ENCODE assay signal across 16 cellular contexts in genomic region chr20:4971064-4971463, GRCh38. TPM values are rescaled to one million over a fixed set of nuclear protein-coding genes. Genes with fewer than 3 reads are reported as not detected.
A peak's percentile ranks its signal among the peaks of the same experiment; 100 is the strongest.
DNase-seq lines count a peak whose midpoint lies in the region; ATAC-seq, FAIRE-seq and TF ChIP-seq lines count a peak whose summit lies in the region.
"Had no signal": no experiment of that assay in that cellular context is flagged by ENCODE, and none has a peak within 500 bp of the region (broad histone marks: within the 10 kb centered on the region; RNA-seq: fewer than 3 reads in every experiment).

No MANE protein-coding gene starts in this region.

- no peak overlapping the region for H3K18ac ChIP-seq in mesenchymal stem cell (ENCODE audit: low read depth in 1 of 2, low read length in 2 of 2)

- BruUV-seq in HepG2 (replicated peaks; lab: Mats Ljungman, UMichigan) (no TSS peak), OCI-LY7 (replicated peaks; lab: Mats Ljungman, UMichigan) (no TSS peak)

- CTCF ChIA-PET in HepG2 (lab: Yijun Ruan, JAX; ENCODE audit: low intra/inter-chr PET ratio, low total read pairs) = no interaction called here
- CTCF ChIA-PET in activated CD8-positive, alpha-beta T cell treated with anti-CD3 and anti-CD28 coated beads for 36 hours (lab: Charles Lee) = interaction anchor here (1.5 kb wide), 1 partner anchor 15 kb away, joined by 4 read pairs; no protein-coding TSS in a partner anchor
- CTCF ChIA-PET in CD4-positive, alpha-beta T cell (lab: Charles Lee) = no interaction called here
- CTCF ChIA-PET in OCI-LY7 (lab: Charles Lee; ENCODE audit: unreplicated experiment) = no interaction called here

- peak overlapping the region; percentile 30 for H3K27ac Mint-ChIP-seq in activated CD8-positive, alpha-beta T cell treated with anti-CD3 and anti-CD28 coated beads for 36 hours
- no peak overlapping the region for H3K27ac Mint-ChIP-seq in CD4-positive, alpha-beta T cell
- H3K27ac Mint-ChIP-seq: CD14-positive monocyte had no signal

- H3K27me3 Mint-ChIP-seq in activated CD8-positive, alpha-beta T cell treated with anti-CD3 and anti-CD28 coated beads for 36 hours = no peaks in the 10 kb centered on the region
- no peaks in the 10 kb centered on the region for H3K27me3 Mint-ChIP-seq in CD4-positive, alpha-beta T cell
- H3K27me3 Mint-ChIP-seq: CD8-positive, alpha-beta memory T cell had no signal

- no peak overlapping the region for H3K4ac ChIP-seq in mesenchymal stem cell (ENCODE audit: low read depth in 1 of 2, low read length in 2 of 2)

- TF ChIP-seq POLR2A in HepG2 (IDR thresholded peaks at IDR 0.05; ENCODE audit: insufficient read depth in 1 of 2, low read depth in 2 of 2, low read length in 2 of 2) = no peak
- TF ChIP-seq POLR2A in right lobe of liver (IDR thresholded peaks at IDR 0.05) = no peak

- H3K79me2 ChIP-seq in HepG2 (ENCODE audit: insufficient read depth, low read length) (peaks cover 48% of the 10 kb centered on the region), OCI-LY7 (ENCODE audit: insufficient read depth, low read depth, low read length) (peaks cover 15% of the 10 kb centered on the region; the same call in 1 of the 2 replicates)

- no peak overlapping the region for H3K23ac ChIP-seq in mesenchymal stem cell (ENCODE audit: low read length in 2 of 2)

- no peak for DNase-seq in HepG2 (ENCODE audit: low spot score)
- DNase-seq in right lobe of liver = no peak
- no peak for DNase-seq in activated CD8-positive, alpha-beta T cell treated with anti-CD3 and anti-CD28 coated beads for 36 hours
- no peak for DNase-seq in mesenchymal stem cell
- no peak for DNase-seq in CD4-positive, alpha-beta T cell
- no peak for DNase-seq in GF-D8 (lab: John Stamatoyannopoulos, UW)
- DNase-seq in OCI-LY7 (ENCODE audit: low spot score) = no peak
- DNase-seq: Caco-2; CD8-positive, alpha-beta memory T cell; DND-41; GDM1 had no signal

- H4K20me1 ChIP-seq in HepG2 (ENCODE audit: insufficient read depth, low read length) (no peaks in the 10 kb centered on the region), OCI-LY7 (ENCODE audit: insufficient read depth, low read length) (no peaks in the 10 kb centered on the region)

- H2AK5ac ChIP-seq in mesenchymal stem cell (ENCODE audit: low read length, severe bottlenecking) = no peak overlapping the region

- no peak overlapping the region for H2BK15ac ChIP-seq in mesenchymal stem cell (ENCODE audit: low read depth, poor library complexity, severe bottlenecking)

- no peak for TF ChIP-seq CTCF in HepG2 (CRISPR knock-in tag; IDR thresholded peaks at IDR 0.05)
- no peak for TF ChIP-seq CTCF in right lobe of liver (IDR thresholded peaks at IDR 0.05)
- no peak for TF ChIP-seq CTCF in activated CD8-positive, alpha-beta T cell treated with anti-CD3 and anti-CD28 coated beads for 36 hours (IDR thresholded peaks at IDR 0.05)
- TF ChIP-seq CTCF in CD4-positive, alpha-beta T cell (IDR thresholded peaks at IDR 0.05) = no peak
- TF ChIP-seq CTCF in OCI-LY7 (conservative IDR thresholded peaks at IDR 0.05; ENCODE audit: low read length) = no peak

- H3K4me1 Mint-ChIP-seq in activated CD8-positive, alpha-beta T cell treated with anti-CD3 and anti-CD28 coated beads for 36 hours (ENCODE audit: low read depth) = peaks cover 18% of the 10 kb centered on the region
- H3K4me1 Mint-ChIP-seq in CD4-positive, alpha-beta T cell (ENCODE audit: low read depth) = peaks cover 30% of the 10 kb centered on the region

- FAIRE-seq in HepG2 (lab: Jason Lieb, UNC) = no peak
- FAIRE-seq: A204.1, GM19239, H1 had no signal

- peaks cover 99% of the 10 kb centered on the region for H3K4me1 ChIP-seq in HepG2 (ENCODE audit: insufficient read depth, low read length)
- peaks cover 4 to 43% (median 19%) of the 10 kb centered on the region in 4 donors for H3K4me1 ChIP-seq in right lobe of liver
- H3K4me1 ChIP-seq in mesenchymal stem cell (ENCODE audit: control insufficient read depth, insufficient read depth, low read depth, low read length) = peaks cover 7% of the 10 kb centered on the region
- peaks cover 29% of the 10 kb centered on the region for H3K4me1 ChIP-seq in OCI-LY7 (ENCODE audit: insufficient read depth, low read length, poor library complexity, severe bottlenecking)

- intact Hi-C loops in HepG2 (cut with micrococcal nuclease; ENCODE audit: unreplicated experiment) = no loop called here
- intact Hi-C loops in right lobe of liver (cut with DNase I) = no loop called here
- intact Hi-C loops in activated CD8-positive, alpha-beta T cell treated with anti-CD3 and anti-CD28 coated beads for 36 hours (cut with micrococcal nuclease) = no loop called here
- intact Hi-C loops in CD4-positive, alpha-beta T cell (cut with DNase I, micrococcal nuclease) = no loop called here
- intact Hi-C loops in OCI-LY7 (cut with micrococcal nuclease; ENCODE audit: unreplicated experiment) = no loop called here

- H3K27me3 ChIP-seq in HepG2 (ENCODE audit: control insufficient read depth in 1 of 2, insufficient read depth in 2 of 2, low read length in 2 of 2) (no peaks in the 10 kb centered on the region), right lobe of liver (no peaks in the 10 kb centered on the region), mesenchymal stem cell (ENCODE audit: control insufficient read depth in 1 of 2, insufficient read depth in 1 of 2, low read length in 2 of 2) (no peaks in the 10 kb centered on the region)
- no peaks in the 10 kb centered on the region for H3K27me3 ChIP-seq in CD4-positive, alpha-beta T cell (ENCODE audit: control insufficient read depth, insufficient read depth, low read length)

- H2AFZ ChIP-seq in HepG2 (ENCODE audit: low read length) (no peak overlapping the region), mesenchymal stem cell (ENCODE audit: low read depth, low read length) (no peak overlapping the region), OCI-LY7 (ENCODE audit: low read length) (no peak overlapping the region)

- no peak overlapping the region for H4K8ac ChIP-seq in mesenchymal stem cell (ENCODE audit: low read length)

- in situ Hi-C loops in HepG2 (cut with HindIII; ENCODE audit: extremely low pct_ligation_motif_present, low pct_unique_long_range_greater_than_20kb) = no loop called here

- H3K36me3 ChIP-seq in HepG2 (replicated peaks in 1 of 2; ENCODE audit: control insufficient read depth in 1 of 2, insufficient read depth in 2 of 2, low read length in 2 of 2) = peaks cover 12 to 29% of the 10 kb centered on the region in 2 experiments
- peaks cover 0 to 4% (median 2%) of the 10 kb centered on the region in 4 donors for H3K36me3 ChIP-seq in right lobe of liver
- peaks cover 10 to 33% of the 10 kb centered on the region in 2 experiments for H3K36me3 ChIP-seq in mesenchymal stem cell (ENCODE audit: control insufficient read depth in 1 of 2, insufficient read depth in 2 of 2, low read depth in 1 of 2, low read length in 2 of 2)
- peaks cover 31% of the 10 kb centered on the region for H3K36me3 ChIP-seq in OCI-LY7 (ENCODE audit: insufficient read depth, low read length)

- POLR2A ChIA-PET in HepG2 (lab: Yijun Ruan, JAX) (no interaction called here), OCI-LY7 (lab: Charles Lee) (interaction anchor here (0.6 kb wide), 1 partner anchor 12 kb away, joined by 3 read pairs; no protein-coding TSS in a partner anchor)
- POLR2A ChIA-PET in activated CD8-positive, alpha-beta T cell treated with anti-CD3 and anti-CD28 coated beads for 36 hours (lab: Charles Lee) = no interaction called here
- POLR2A ChIA-PET in CD4-positive, alpha-beta T cell (lab: Charles Lee) = no interaction called here

- TF ChIP-seq EP300 in HepG2 (IDR thresholded peaks at IDR 0.05; ENCODE audit: low read depth in 2 of 2, low read length in 2 of 2) = no peak
- no peak for TF ChIP-seq EP300 in HepG2 (CRISPR knock-in tag; IDR thresholded peaks at IDR 0.05; ENCODE audit: borderline replicate concordance)

- H4K91ac ChIP-seq in mesenchymal stem cell (ENCODE audit: low read length) = peak overlapping the region; percentile 27

- H3K4me3 Mint-ChIP-seq in activated CD8-positive, alpha-beta T cell treated with anti-CD3 and anti-CD28 coated beads for 36 hours = no peak overlapping the region
- no peak overlapping the region for H3K4me3 Mint-ChIP-seq in CD4-positive, alpha-beta T cell
- H3K4me3 Mint-ChIP-seq: CD14-positive monocyte; CD8-positive, alpha-beta memory T cell had no signal

- 97% methylated on average over 2 of the region's 2 CpGs for WGBS in HepG2 (ENCODE audit: low lambda C conversion rate)
- 80% methylated on average over 1 of the region's 2 CpGs for WGBS in right lobe of liver (ENCODE audit: insufficient coverage, low coverage, low lambda C conversion rate, missing lambda C conversion rate)
- 80% methylated on average over 1 of the region's 2 CpGs for WGBS in mesenchymal stem cell

- TF ChIP-seq RAD21 in HepG2 (CRISPR knock-in tag; IDR thresholded peaks at IDR 0.05) = no peak

- H3K14ac ChIP-seq in mesenchymal stem cell (ENCODE audit: low read length in 2 of 2) = no peak overlapping the region

- H2BK5ac ChIP-seq in mesenchymal stem cell (ENCODE audit: low read depth, low read length, poor library complexity, severe bottlenecking) = no peak overlapping the region

- H3K4me3 ChIP-seq in HepG2 (replicated peaks in 1 of 3; ENCODE audit: insufficient read depth in 1 of 3, low read depth in 2 of 3, low read length in 3 of 3) = no peak overlapping the region
- no peak overlapping the region for H3K4me3 ChIP-seq in right lobe of liver
- H3K4me3 ChIP-seq in mesenchymal stem cell (ENCODE audit: insufficient read depth in 1 of 2, low read depth in 1 of 2, low read length in 2 of 2) = no peak overlapping the region
- no peak overlapping the region for H3K4me3 ChIP-seq in OCI-LY7 (ENCODE audit: low read depth, low read length, poor library complexity, severe bottlenecking)
- H3K4me3 ChIP-seq: HAP-1 had no signal

- no peaks in the 10 kb centered on the region for H3K9me2 ChIP-seq in OCI-LY7 (ENCODE audit: insufficient read depth, low read length)

- peaks cover 12% of the 10 kb centered on the region for H3K79me1 ChIP-seq in mesenchymal stem cell (replicated peaks; ENCODE audit: low read length, poor library complexity, severe bottlenecking)

- H2BK120ac ChIP-seq in mesenchymal stem cell (ENCODE audit: low read depth, low read length) = no peak overlapping the region

- no peaks in the 10 kb centered on the region for H3K9me3 Mint-ChIP-seq in activated CD8-positive, alpha-beta T cell treated with anti-CD3 and anti-CD28 coated beads for 36 hours
- H3K9me3 Mint-ChIP-seq in CD4-positive, alpha-beta T cell = no peaks in the 10 kb centered on the region
- H3K9me3 Mint-ChIP-seq: CD8-positive, alpha-beta memory T cell had no signal

- H2BK12ac ChIP-seq in mesenchymal stem cell (ENCODE audit: low read length in 2 of 2) = no peak overlapping the region

- no peak overlapping the region for H3K9ac ChIP-seq in HepG2 (ENCODE audit: insufficient read depth, low read depth, low read length)
- no peak overlapping the region for H3K9ac ChIP-seq in mesenchymal stem cell (ENCODE audit: low read length)

- no peak overlapping the region for H3K27ac ChIP-seq in HepG2 (ENCODE audit: extremely low read length, insufficient read depth, low read length)
- peak overlapping the region in 1 of 3 donors; percentile 94 for H3K27ac ChIP-seq in right lobe of liver
- H3K27ac ChIP-seq in mesenchymal stem cell (ENCODE audit: low read length, poor library complexity, severe bottlenecking) = no peak overlapping the region
- no peak overlapping the region for H3K27ac ChIP-seq in CD4-positive, alpha-beta T cell (ENCODE audit: low read depth, low read length)
- no peak overlapping the region for H3K27ac ChIP-seq in OCI-LY7 (ENCODE audit: low read depth, low read length, poor library complexity, severe bottlenecking)

- peaks cover 14% of the 10 kb centered on the region for H3K36me3 Mint-ChIP-seq in activated CD8-positive, alpha-beta T cell treated with anti-CD3 and anti-CD28 coated beads for 36 hours (ENCODE audit: low read depth)
- H3K36me3 Mint-ChIP-seq in CD4-positive, alpha-beta T cell (ENCODE audit: low read depth) = peaks cover 39% of the 10 kb centered on the region

- H3K9me3 ChIP-seq in HepG2 (ENCODE audit: low read length) (no peaks in the 10 kb centered on the region), right lobe of liver (no peaks in the 10 kb centered on the region), mesenchymal stem cell (ENCODE audit: control insufficient read depth, low read length) (no peaks in the 10 kb centered on the region), OCI-LY7 (ENCODE audit: low read length) (no peaks in the 10 kb centered on the region)
- no peaks in the 10 kb centered on the region for H3K9me3 ChIP-seq in CD4-positive, alpha-beta T cell (ENCODE audit: control insufficient read depth, low read length)
- H3K9me3 ChIP-seq: Caco-2, HAP-1 had no signal

- ATAC-seq in HepG2 (no peak), right lobe of liver (no peak)
- no peak for ATAC-seq in activated CD8-positive, alpha-beta T cell treated with anti-CD3 and anti-CD28 coated beads for 36 hours
- no peak for ATAC-seq in CD4-positive, alpha-beta T cell (ENCODE audit: poor library complexity)

- H3K4me2 ChIP-seq in HepG2 (ENCODE audit: low read depth, low read length) (no peak overlapping the region), mesenchymal stem cell (ENCODE audit: low read length, poor library complexity, severe bottlenecking) (no peak overlapping the region), OCI-LY7 (ENCODE audit: low read length) (no peak overlapping the region)

RNA-seq across cellular contexts. Expression of gene SLC23A2, which starts 30.2 kb away (rescaled TPM):
- total RNA-seq in HepG2 (2016; rRNA removed; fragmentation: Illumina TruSeq; extraction: Trizol) (26.2 and 42.2 TPM in 2 replicates), right lobe of liver (10 to 100 TPM; 23.4 to 41.1 (median 30.5) TPM), OCI-LY7 (2022) (24.2 and 25.7 TPM in 2 replicates)
- 4.3 and 5.6 TPM in 2 replicates for total RNA-seq in HepG2 (2016; cell fraction: cytosol; rRNA removed; fragmentation: Illumina TruSeq; extraction: Trizol; ENCODE audit: low read depth)
- 21.6 and 43.4 TPM in 2 replicates for total RNA-seq in HepG2 (2016; cell fraction: insoluble cytoplasmic fraction; rRNA removed; fragmentation: Illumina TruSeq; extraction: Trizol)
- 13.7 and 14.0 TPM in 2 replicates for total RNA-seq in HepG2 (2016; cell fraction: membrane; rRNA removed; fragmentation: Illumina TruSeq; extraction: Trizol)
- total RNA-seq in HepG2 (2016; cell fraction: nucleus; rRNA removed; fragmentation: Illumina TruSeq; extraction: Trizol) = 55.7 and 64.6 TPM in 2 replicates
- 51.2 and 62.5 TPM in 2 replicates for polyA plus RNA-seq in HepG2 (2011; rRNA removed)
- 45.9 and 54.4 TPM in 2 replicates for polyA plus RNA-seq in HepG2 (2011; cell fraction: cytosol; rRNA removed)
- polyA plus RNA-seq in HepG2 (2011; cell fraction: nucleus; rRNA removed) = 89.0 and 99.9 TPM in 2 replicates
- polyA plus RNA-seq in HepG2 (2012) = 49.8 and 58.0 TPM in 2 replicates
- 1.7 TPM in 2 replicates for polyA plus RNA-seq in HepG2 (2016; cell fraction: cytosol; fragmentation: Illumina TruSeq; extraction: Trizol; ENCODE audit: low read depth)
- polyA plus RNA-seq in HepG2 (2016; cell fraction: insoluble cytoplasmic fraction; fragmentation: Illumina TruSeq; extraction: Trizol; ENCODE audit: low read depth) = 15.4 and 17.3 TPM in 2 replicates
- 4.1 and 4.6 TPM in 2 replicates for polyA plus RNA-seq in HepG2 (2016; cell fraction: membrane; fragmentation: Illumina TruSeq; extraction: Trizol; ENCODE audit: low read depth)
- polyA plus RNA-seq in HepG2 (2016; cell fraction: nucleus; fragmentation: Illumina TruSeq; extraction: Trizol; ENCODE audit: insufficient read depth, low read depth) = 65.1 and 71.7 TPM in 2 replicates
- polyA minus RNA-seq in HepG2 (2011; rRNA and poly(A)+ RNA removed; ENCODE audit: low replicate concordance) = 17.1 and 162 TPM in 2 replicates
- 41.3 and 62.3 TPM in 2 replicates for polyA minus RNA-seq in HepG2 (2011; cell fraction: cytosol; rRNA and poly(A)+ RNA removed)
- 80.1 and 108 TPM in 2 replicates for polyA minus RNA-seq in HepG2 (2011; cell fraction: nucleus; rRNA and poly(A)+ RNA removed)
- 10 to 100 TPM; 16.0 to 16.2 TPM for total RNA-seq in activated CD8-positive, alpha-beta T cell treated with anti-CD3 and anti-CD28 coated beads for 36 hours
- polyA plus RNA-seq in mesenchymal stem cell (2013, experiment 1 of 2) = 11.2 TPM
- 11.0 TPM for polyA plus RNA-seq in mesenchymal stem cell (2013, experiment 2 of 2)
- 10 to 100 TPM; 22.8 to 23.0 TPM for total RNA-seq in CD4-positive, alpha-beta T cell
- 12.7 and 14.3 TPM in 2 replicates for total RNA-seq in OCI-LY7 (2014; rRNA removed; shearing (Covaris generic))
